In the genomic region with DNA sequence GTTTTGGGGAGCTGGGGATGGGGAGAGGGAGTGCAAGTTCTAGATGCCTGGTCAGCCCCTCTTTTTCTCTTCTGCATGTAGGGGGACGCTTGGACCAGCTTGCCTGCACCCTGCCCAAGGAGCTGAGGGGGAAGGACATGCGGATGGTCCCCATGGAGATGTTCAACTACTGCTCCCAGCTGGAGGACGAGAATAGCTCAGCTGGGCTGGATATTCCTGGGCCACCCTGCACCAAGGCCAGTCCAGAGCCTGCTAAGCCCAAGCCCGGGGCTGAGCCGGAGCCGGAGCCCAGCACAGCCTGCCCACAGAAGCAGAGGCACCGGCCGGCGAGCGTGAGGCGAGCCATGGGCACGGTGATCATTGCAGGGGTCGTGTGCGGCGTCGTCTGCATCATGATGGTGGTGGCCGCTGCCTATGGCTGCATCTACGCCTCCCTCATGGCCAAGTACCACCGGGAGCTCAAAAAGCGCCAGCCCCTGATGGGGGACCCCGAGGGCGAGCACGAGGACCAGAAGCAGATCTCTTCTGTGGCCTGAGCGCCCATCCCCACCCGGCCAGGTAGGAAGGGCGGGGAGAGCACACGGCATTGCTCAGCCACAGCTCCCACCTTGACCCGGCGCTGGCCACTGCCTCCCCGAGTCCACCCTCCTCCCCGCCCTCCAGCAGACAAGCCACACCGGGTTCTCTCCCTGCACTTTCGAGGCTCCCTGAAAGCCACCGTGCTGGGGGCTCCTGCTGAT, we compare ENCODE assay signal across 28 cellular contexts. TPM values are rescaled to one million over a fixed set of nuclear protein-coding genes. Genes with fewer than 3 reads are reported as not detected.
A peak's percentile ranks its signal among the peaks of the same experiment; 100 is the strongest.
DNase-seq lines count a peak whose midpoint lies in the region; ATAC-seq and TF ChIP-seq lines count a peak whose summit lies in the region.
"Had no signal": no experiment of that assay in that cellular context is flagged by ENCODE, and none has a peak within 500 bp of the region (broad histone marks: within the 10 kb centered on the region; RNA-seq: fewer than 3 reads in every experiment).

No MANE protein-coding gene starts in this region.

- H3K4me1 ChIP-seq in BLaER1 treated with 17β-estradiol and CSF1 and Interleukin-3, amounts not matched to agents 10 nM and 100 nM = peaks cover 69 to 100% (median 97%) of the 10 kb centered on the region in 10 experiments
- peaks cover 14 to 22% of the 10 kb centered on the region in 2 donors for H3K4me1 ChIP-seq in neuronal stem cell (ENCODE audit: control insufficient read depth in 2 of 2, insufficient read depth in 1 of 2, low read depth in 1 of 2, low read length in 2 of 2)
- no peaks in the 10 kb centered on the region for H3K4me1 ChIP-seq in sigmoid colon

- H3K4me3 ChIP-seq in BLaER1 treated with 17β-estradiol and CSF1 and Interleukin-3, amounts not matched to agents 10 nM and 100 nM = no peak overlapping the region
- H3K4me3 ChIP-seq in neuronal stem cell (ENCODE audit: low read length in 2 of 2) (no peak overlapping the region), sigmoid colon (no peak overlapping the region)
- H3K4me3 ChIP-seq: GM12878, GM23248, PC-9 had no signal

- H3K18ac ChIP-seq in neuronal stem cell (ENCODE audit: low read length) = peak overlapping the region; percentile 16

- no peak overlapping the region for H4K91ac ChIP-seq in neuronal stem cell (ENCODE audit: low read depth, low read length, poor library complexity)

- peaks cover 29% of the 10 kb centered on the region for H3K27me3 Mint-ChIP-seq in chondrocyte (ENCODE audit: low read depth)

- no peaks in the 10 kb centered on the region for H4K20me1 ChIP-seq in BLaER1 treated with 17β-estradiol and CSF1 and Interleukin-3, amounts not matched to agents 10 nM and 100 nM

- H3K9me3 ChIP-seq in BLaER1 treated with 17β-estradiol and CSF1 and Interleukin-3, amounts not matched to agents 10 nM and 100 nM (replicated peaks in 1 of 11) = no peaks in the 10 kb centered on the region
- H3K9me3 ChIP-seq in neuronal stem cell (replicated peaks in 1 of 2; ENCODE audit: control insufficient read depth in 2 of 2, insufficient read depth in 1 of 2, low read depth in 1 of 2, low read length in 2 of 2) (no peaks in the 10 kb centered on the region), sigmoid colon (no peaks in the 10 kb centered on the region)

- TF ChIP-seq CTCF in chondrocyte (IDR thresholded peaks at IDR 0.05) (no peak), sigmoid colon (IDR thresholded peaks at IDR 0.05) (no peak), GM10266 (IDR thresholded peaks at IDR 0.05; ENCODE audit: control insufficient read depth, insufficient read depth, low read depth, missing control alignments) (no peak)

- no peak overlapping the region for H2BK120ac ChIP-seq in neuronal stem cell (ENCODE audit: low read depth, low read length)

- peak overlapping the region; percentile 89 for H3K14ac ChIP-seq in neuronal stem cell (ENCODE audit: low read length)

- no peak overlapping the region for H2BK15ac ChIP-seq in neuronal stem cell (ENCODE audit: low read length)

- H2BK12ac ChIP-seq in neuronal stem cell (ENCODE audit: low read length) = no peak overlapping the region

- no CpG with 5 or more reads among the region's 34 CpGs for WGBS in neuronal stem cell (ENCODE audit: extremely low coverage in 2 of 2, insufficient read length in 2 of 2, insufficient replicate concordance in 1 of 2), 2 donors
- 83 to 86% methylated on average over 34 of the region's 34 CpGs for WGBS in sigmoid colon, 2 donors

- no peak overlapping the region for H3K4ac ChIP-seq in neuronal stem cell (ENCODE audit: low read length)

- no peak for TF ChIP-seq EP300 in sigmoid colon (IDR thresholded peaks at IDR 0.05)

- no peak overlapping the region for H2BK5ac ChIP-seq in neuronal stem cell (ENCODE audit: low read length)

- H2AFZ ChIP-seq in neuronal stem cell (ENCODE audit: low read length) = no peak overlapping the region
- H2AFZ ChIP-seq: GM23248, PC-9 had no signal

- H3K4me1 Mint-ChIP-seq in chondrocyte (ENCODE audit: low read depth) = peaks cover 24% of the 10 kb centered on the region

- peak; percentile 73 for DNase-seq in chondrocyte (ENCODE audit: low spot score)
- no peak for DNase-seq in neuronal stem cell (ENCODE audit: low spot score)
- DNase-seq in sigmoid colon = peak; percentile 38
- DNase-seq in GM10266 (ENCODE audit: extremely low spot score) = no peak
- no peak for DNase-seq in HuH-7.5 (ENCODE audit: low spot score)
- no peak for DNase-seq in NCI-H187 treated with DMSO at 0.1 percent for 48 hours (lab: John Stamatoyannopoulos, UW)
- DNase-seq: CD4-positive, alpha-beta memory T cell; COR-L47; GM23248; H9; Karpas-422; NCI-H1105; NCI-H1436 treated with DMSO at 0.1 percent for 48 hours; NCI-H1930; NCI-H2107; NCI-H446; NCI-H526; NCI-H82; NK-92 treated with Interleukin-12 subunit alpha and Interleukin-12 subunit beta, amount 100 ng/mL, for 24 hours; PC-9; RPMI8226; SHP77 treated with DMSO at 0.1 percent for 48 hours had no signal

- peak overlapping the region in 8 of 11 experiments; percentile 89 to 99 (median 97); a peak in 16 of 22 replicates for H3K27ac ChIP-seq in BLaER1 treated with 17β-estradiol and CSF1 and Interleukin-3, amounts not matched to agents 10 nM and 100 nM
- H3K27ac ChIP-seq in neuronal stem cell (replicated peaks; ENCODE audit: low read length) = no peak overlapping the region
- no peak overlapping the region for H3K27ac ChIP-seq in sigmoid colon
- H3K27ac ChIP-seq: GM23248, PC-9 had no signal

- H3K27me3 ChIP-seq in BLaER1 treated with 17β-estradiol and CSF1 and Interleukin-3, amounts not matched to agents 10 nM and 100 nM = peaks cover 0 to 8% (median 0%) of the 10 kb centered on the region in 11 experiments; a peak in 1 of 22 replicates
- peaks cover 0 to 57% (median 14%) of the 10 kb centered on the region in 3 experiments for H3K27me3 ChIP-seq in neuronal stem cell (ENCODE audit: control insufficient read depth in 3 of 3, insufficient read depth in 3 of 3, low read depth in 1 of 3, low read length in 3 of 3)
- peaks cover 0 to 12% (median 2%) of the 10 kb centered on the region in 3 donors for H3K27me3 ChIP-seq in sigmoid colon

- peaks cover 0 to 17% (median 0%) of the 10 kb centered on the region in 11 experiments; a peak in 4 of 22 replicates for H3K36me3 ChIP-seq in BLaER1 treated with 17β-estradiol and CSF1 and Interleukin-3, amounts not matched to agents 10 nM and 100 nM
- H3K36me3 ChIP-seq in neuronal stem cell (replicated peaks in 1 of 2; ENCODE audit: control insufficient read depth in 2 of 2, insufficient read depth in 2 of 2, low read length in 2 of 2) = no peaks in the 10 kb centered on the region
- H3K36me3 ChIP-seq in sigmoid colon = no peaks in the 10 kb centered on the region

- H3K4me3 Mint-ChIP-seq in chondrocyte (ENCODE audit: unreplicated experiment) = no peak overlapping the region
- H3K4me3 Mint-ChIP-seq: CD4-positive, alpha-beta memory T cell had no signal

- peak overlapping the region in 6 of 11 experiments; percentile 82 to 92 (median 88); a peak in 11 of 22 replicates for H3K9ac ChIP-seq in BLaER1 treated with 17β-estradiol and CSF1 and Interleukin-3, amounts not matched to agents 10 nM and 100 nM
- no peak overlapping the region for H3K9ac ChIP-seq in neuronal stem cell (ENCODE audit: low read depth, low read length, poor library complexity)
- H3K9ac ChIP-seq: GM23248 had no signal

- H3K27ac Mint-ChIP-seq in chondrocyte (ENCODE audit: unreplicated experiment) = no peak overlapping the region
- H3K27ac Mint-ChIP-seq: H9 had no signal

- H3K9me3 Mint-ChIP-seq in chondrocyte (ENCODE audit: low read depth) = no peaks in the 10 kb centered on the region
- H3K9me3 Mint-ChIP-seq: H9 had no signal

- ATAC-seq in GM18511 (IDR thresholded peaks at IDR 0.05; ENCODE audit: unreplicated experiment) = no peak

- TF ChIP-seq POLR2A in sigmoid colon (IDR thresholded peaks at IDR 0.05) = no peak

- intact Hi-C loops in sigmoid colon (cut with DNase I) = no loop called here

- H4K8ac ChIP-seq in neuronal stem cell (ENCODE audit: low read depth, low read length) = peak overlapping the region; percentile 7

- peak overlapping the region; percentile 90 to 99 (median 99); a peak in 21 of 22 replicates for H3K4me2 ChIP-seq in BLaER1 treated with 17β-estradiol and CSF1 and Interleukin-3, amounts not matched to agents 10 nM and 100 nM
- no peak overlapping the region for H3K4me2 ChIP-seq in neuronal stem cell (ENCODE audit: insufficient read depth, low read length, poor library complexity, severe bottlenecking)
- H3K4me2 ChIP-seq: PC-9 had no signal

- no peaks in the 10 kb centered on the region for H3K79me1 ChIP-seq in neuronal stem cell (ENCODE audit: low read depth, low read length)

- H2AK5ac ChIP-seq in neuronal stem cell (ENCODE audit: low read depth, low read length) = no peak overlapping the region

- no peaks in the 10 kb centered on the region for H3K36me3 Mint-ChIP-seq in chondrocyte (ENCODE audit: low read depth)
- H3K36me3 Mint-ChIP-seq: CD4-positive, alpha-beta memory T cell had no signal

- peak overlapping the region; percentile 27 for H3K23ac ChIP-seq in neuronal stem cell (ENCODE audit: low read depth, low read length, poor library complexity)

RNA-seq across cellular contexts. Expression of gene LRTM2, which starts 14.0 kb away (rescaled TPM):
- total RNA-seq in chondrocyte = not detected in 3 replicates
- 0.03 TPM for polyA plus RNA-seq in neuronal stem cell (2013, experiment 1 of 2)
- polyA plus RNA-seq in neuronal stem cell (2013, experiment 2 of 2) = 0.03 TPM
- total RNA-seq in sigmoid colon = under 1 TPM in 1 of 4 donors, not detected in 3; 0.41 TPM
- polyA plus RNA-seq in sigmoid colon = under 1 TPM in 1 of 3 donors, not detected in 2; 0.09 TPM
- total RNA-seq: A172; CD4-positive, alpha-beta memory T cell; GM12878; GM23248; H9; HT-29; PC-9 had no signal
- polyA plus RNA-seq: BJ; CD4-positive, alpha-beta memory T cell; GM23248 had no signal

Comparison
In these comparisons a context has a peak if more than half of its experiments do, and no peak if none do; other contexts are left out.
1. H3K27ac ChIP-seq: peak in BLaER1 treated with 17β-estradiol and CSF1 and Interleukin-3, amounts not matched to agents 10 nM and 100 nM (8 of 11); none in neuronal stem cell (single experiment) and sigmoid colon (0 of 4).
2. DNase-seq: peak in chondrocyte (single experiment) and sigmoid colon (single experiment); none in neuronal stem cell (single experiment), GM10266 (single experiment), HuH-7.5 (single experiment) and NCI-H187 treated with DMSO at 0.1 percent for 48 hours (single experiment).